Comparison of ENCODE assay signal across 8 cellular contexts in genomic region chr19:1269065-1269477, GRCh38. TPM values are rescaled to one million over a fixed set of nuclear protein-coding genes. Genes with fewer than 3 reads are reported as not detected.
DNase-seq lines count a peak whose midpoint lies in the region; ATAC-seq and TF ChIP-seq lines count a peak whose summit lies in the region.

Gene CIRBP, plus strand, starts transcription at chr19:1269332. Its CDS starts 1,602 bp downstream, at chr19:1270934.

- H3K36me3 Mint-ChIP-seq in HFFc6 (ENCODE audit: low read depth): peaks cover 40% of the 10 kb centered on the region
- peaks cover 40% of the 10 kb centered on the region for H3K36me3 Mint-ChIP-seq in activated naive CD4-positive, alpha-beta T cell treated with anti-CD3 and anti-CD28 coated beads, Interleukin-2, amount 10 ng/mL, durations not matched to agents 7 days and 5 days

- peak within 1 kb of the TSS; percentile 78 to 86 for H3K4me3 ChIP-seq in SK-N-SH (ENCODE audit: low read depth in 2 of 2, low read length in 1 of 2)
- H3K4me3 ChIP-seq in gastroesophageal sphincter: peak within 1 kb of the TSS; percentile 55 to 96

- H3K9me2 ChIP-seq in SK-N-SH: no peaks in the 10 kb centered on the region

- peak within 1 kb of the TSS; percentile 91 for H3K9ac ChIP-seq in SK-N-SH

- TF ChIP-seq CTCF in HFFc6 (IDR thresholded peaks at IDR 0.05): no peak
- TF ChIP-seq CTCF in SK-N-SH (IDR thresholded peaks at IDR 0.05): no peak
- peak in 2 of 4 experiments; percentile 14 to 22 for TF ChIP-seq CTCF in gastroesophageal sphincter (IDR thresholded peaks at IDR 0.05)

- H3F3A ChIP-seq in SK-N-SH (replicated peaks; ENCODE audit: insufficient read depth): peaks cover 57% of the 10 kb centered on the region

- H3K27ac ChIP-seq in SK-N-SH (ENCODE audit: low read depth in 2 of 2, low read length in 1 of 2) (peak within 1 kb of the TSS; percentile 91 to 98), gastroesophageal sphincter (peak within 1 kb of the TSS; percentile 77 to 100 (median 99))

- no peak for TF ChIP-seq RAD21 in SK-N-SH (IDR thresholded peaks at IDR 0.05; ENCODE audit: low read length)

- H3K27ac Mint-ChIP-seq in HFFc6: peak within 1 kb of the TSS; percentile 96
- H3K27ac Mint-ChIP-seq in activated naive CD4-positive, alpha-beta T cell treated with anti-CD3 and anti-CD28 coated beads, Interleukin-2, amount 10 ng/mL, durations not matched to agents 7 days and 5 days: peak within 1 kb of the TSS; percentile 90

- no peak within 1 kb of the TSS for H2AFZ ChIP-seq in SK-N-SH (ENCODE audit: low read depth)

- WGBS in SK-N-SH (ENCODE audit: low lambda C conversion rate): 0% methylated on average over 7 of the region's 50 CpGs
- no CpG with 5 or more reads among the region's 50 CpGs for WGBS in gastroesophageal sphincter (ENCODE audit: low coverage in 1 of 2), 2 donors

- peaks cover 75% of the 10 kb centered on the region for H3K4me1 Mint-ChIP-seq in HFFc6 (ENCODE audit: low read depth)
- H3K4me1 Mint-ChIP-seq in activated naive CD4-positive, alpha-beta T cell treated with anti-CD3 and anti-CD28 coated beads, Interleukin-2, amount 10 ng/mL, durations not matched to agents 7 days and 5 days: peaks cover 71% of the 10 kb centered on the region

- no peaks in the 10 kb centered on the region for H3K9me3 Mint-ChIP-seq in HFFc6
- no peaks in the 10 kb centered on the region for H3K9me3 Mint-ChIP-seq in activated naive CD4-positive, alpha-beta T cell treated with anti-CD3 and anti-CD28 coated beads, Interleukin-2, amount 10 ng/mL, durations not matched to agents 7 days and 5 days

- TF ChIP-seq POLR2A in gastroesophageal sphincter (IDR thresholded peaks at IDR 0.05): peak; percentile 100

- H3K27me3 ChIP-seq in SK-N-SH (ENCODE audit: insufficient read depth) (no peaks in the 10 kb centered on the region), gastroesophageal sphincter (no peaks in the 10 kb centered on the region)

- peaks cover 44% of the 10 kb centered on the region for H4K20me1 ChIP-seq in SK-N-SH (ENCODE audit: insufficient read depth)

- POLR2A ChIA-PET in SK-N-SH (lab: Yijun Ruan, JAX): interaction anchor here (0.6 to 1.7 kb wide), 43 partner anchors 10 to 345 kb away, joined by 3 to 110 read pairs (median 5); partner anchors contain the start of genes APC2, ATP5F1D, CBARP and EFNA2

- peaks cover 35 to 41% of the 10 kb centered on the region in 2 experiments for H3K36me3 ChIP-seq in SK-N-SH (replicated peaks in 1 of 2; ENCODE audit: control insufficient read depth in 1 of 2, insufficient read depth in 2 of 2, low read length in 1 of 2)
- H3K36me3 ChIP-seq in gastroesophageal sphincter: peaks cover 0 to 33% of the 10 kb centered on the region in 2 donors

- H3K27me3 Mint-ChIP-seq in HFFc6 (ENCODE audit: insufficient read depth): peaks cover 17% of the 10 kb centered on the region
- H3K27me3 Mint-ChIP-seq in activated naive CD4-positive, alpha-beta T cell treated with anti-CD3 and anti-CD28 coated beads, Interleukin-2, amount 10 ng/mL, durations not matched to agents 7 days and 5 days: peaks cover 9% of the 10 kb centered on the region

- TF ChIP-seq EP300 in SK-N-SH (IDR thresholded peaks at IDR 0.05; ENCODE audit: borderline replicate concordance in 1 of 2, low read depth in 1 of 2, low read length in 1 of 2) (no peak), gastroesophageal sphincter (IDR thresholded peaks at IDR 0.05) (no peak)

- no peaks in the 10 kb centered on the region for H3K9me3 ChIP-seq in SK-N-SH
- no peaks in the 10 kb centered on the region for H3K9me3 ChIP-seq in gastroesophageal sphincter

- DNase-seq in GM04503 (ENCODE audit: low read depth) (peak; percentile 82), HFFc6 (peak; percentile 98), NCI-H1092 (lab: John Stamatoyannopoulos, UW) (peak; percentile 96), SK-N-SH (peak; percentile 97), nucleus accumbens (lab: John Stamatoyannopoulos, UW) (peak; percentile 75 to 100 (median 99)), superior temporal gyrus (ENCODE audit: extremely low spot score) (peak; percentile 99)
- peak; percentile 100 for DNase-seq in activated naive CD4-positive, alpha-beta T cell treated with anti-CD3 and anti-CD28 coated beads, Interleukin-2, amount 10 ng/mL, durations not matched to agents 7 days and 5 days

- CTCF ChIA-PET in SK-N-SH (lab: Yijun Ruan, JAX): interaction anchor here (0.6 to 18.6 kb wide), 9 partner anchors 8 to 87 kb away, joined by 3 to 594 read pairs (median 4); partner anchors contain the start of gene ATP5F1D
- CTCF ChIA-PET in activated naive CD4-positive, alpha-beta T cell treated with anti-CD3 and anti-CD28 coated beads, Interleukin-2, amount 10 ng/mL, durations not matched to agents 7 days and 5 days (lab: Charles Lee): interaction anchor here (1.5 to 6.5 kb wide), 2 partner anchors 20 to 25 kb away, joined by 5 to 295 read pairs; partner anchors contain the start of gene ATP5F1D

- ATAC-seq in gastroesophageal sphincter: peak; percentile 88

- H3K4me2 ChIP-seq in SK-N-SH: peak within 1 kb of the TSS; percentile 98

- H3K4me1 ChIP-seq in SK-N-SH (ENCODE audit: control insufficient read depth in 1 of 2, insufficient read depth in 2 of 2, low read depth in 1 of 2, low read length in 1 of 2): peaks cover 47 to 62% of the 10 kb centered on the region in 2 experiments; a peak in 3 of 4 replicates
- peaks cover 0 to 89% (median 75%) of the 10 kb centered on the region in 3 donors for H3K4me1 ChIP-seq in gastroesophageal sphincter

- H3K4me3 Mint-ChIP-seq in HFFc6: peak within 1 kb of the TSS; percentile 92
- peak within 1 kb of the TSS; percentile 87 for H3K4me3 Mint-ChIP-seq in activated naive CD4-positive, alpha-beta T cell treated with anti-CD3 and anti-CD28 coated beads, Interleukin-2, amount 10 ng/mL, durations not matched to agents 7 days and 5 days

- H3K79me2 ChIP-seq in SK-N-SH (ENCODE audit: insufficient read depth): peaks cover 50% of the 10 kb centered on the region

TF ChIP-seq in SK-N-SH, 30 proteins besides CTCF, POLR2A, EP300 and RAD21 (continues in another document):
- TF ChIP-seq NRF1 (IDR thresholded peaks at IDR 0.05; ENCODE audit: low read depth, low read length) (peak; percentile 19; the same call in 1 of the 2 replicates), PBX3 (IDR thresholded peaks at IDR 0.05) (no peak; the same call in 1 of the 2 replicates), RFX5 (IDR thresholded peaks at IDR 0.05; ENCODE audit: low read length) (peak; percentile 63; the same call in 1 of the 2 replicates), GABPA (IDR thresholded peaks at IDR 0.05; ENCODE audit: low read depth) (no peak), TAF1 (IDR thresholded peaks at IDR 0.05; ENCODE audit: borderline replicate concordance, low read depth, low read length) (peak; percentile 89), EZH2phosphoT487 (IDR thresholded peaks at IDR 0.05; ENCODE audit: borderline replicate concordance, low read depth) (no peak), FOSL2 (IDR thresholded peaks at IDR 0.05; ENCODE audit: borderline replicate concordance, low read depth) (no peak), REST (IDR thresholded peaks at IDR 0.05; ENCODE audit: low read depth, low read length) (peak; percentile 26; the same call in 1 of the 2 replicates), NFIC (IDR thresholded peaks at IDR 0.05; ENCODE audit: borderline replicate concordance) (no peak), MXI1 (IDR thresholded peaks at IDR 0.05; ENCODE audit: low read depth, low read length) (0 out of 2 replicates have a peak, but pooled peaks have one; percentile 39), MAX (IDR thresholded peaks at IDR 0.05; ENCODE audit: low read depth) (peak; percentile 48; the same call in 1 of the 2 replicates), SMC3 (IDR thresholded peaks at IDR 0.05; ENCODE audit: low read depth, low read length) (no peak)

RNA-seq across cellular contexts. Expression of gene CIRBP, which starts in this region (rescaled TPM):
- total RNA-seq in HFFc6 (2021; fragmentation: NEBNext Ultra II Directional; extraction: Animal tissue kit (Norgen Biotek cat#: 25700)): 100 to 1,000 TPM; 160 to 243 (median 190) TPM
- polyA plus RNA-seq in SK-N-SH (2012; rRNA removed): 762 and 857 TPM in 2 replicates
- 628 and 677 TPM in 2 replicates for polyA plus RNA-seq in SK-N-SH (2012; cell fraction: cytosol; rRNA removed)
- polyA plus RNA-seq in SK-N-SH (2012; cell fraction: nucleus; rRNA removed): 2,521 and 3,638 TPM in 2 replicates
- total RNA-seq in gastroesophageal sphincter: 100 to 1,000 TPM; 350 to 708 (median 559) TPM

Comparison
In these comparisons a context has a peak if more than half of its experiments do, and no peak if none do; other contexts are left out.
1. Peak in every context shown above with its lines: DNase-seq, ATAC-seq, H3K4me3 ChIP-seq and H3K27ac ChIP-seq.